2 cellular contexts compared by ENCODE assay signal in genomic region chr2:232385660-232386489, GRCh38.
A peak's percentile ranks its signal among the peaks of the same experiment; 100 is the strongest.
TF ChIP-seq lines count a peak whose summit lies in the region.

No MANE protein-coding gene starts in this region.

TF ChIP-seq in HepG2, 621 proteins besides CTCF, POLR2A, EP300 and RAD21:
- TF ChIP-seq ZNF446 (CRISPR knock-in tag; IDR thresholded peaks at IDR 0.05), result no peak
- TF ChIP-seq EZH2 (conservative IDR thresholded peaks at IDR 0.05; ENCODE audit: low read depth, low read length), result peak; percentile 62; the same call in 1 of the 2 replicates
TF ChIP-seq in HepG2: peak in this region for 1.

TF ChIP-seq in WTC11, 78 proteins besides CTCF, POLR2A, EP300 and RAD21:
- no peak for TF ChIP-seq MAX (CRISPR knock-in tag; IDR thresholded peaks at IDR 0.05)
- TF ChIP-seq CBFB (CRISPR knock-in tag; IDR thresholded peaks at IDR 0.05; ENCODE audit: low read depth), result no peak
- TF ChIP-seq HMGXB4 (CRISPR knock-in tag; IDR thresholded peaks at IDR 0.05), result no peak
- no peak for TF ChIP-seq TP53 (CRISPR knock-in tag; IDR thresholded peaks at IDR 0.05)
- no peak for TF ChIP-seq JAZF1 (CRISPR knock-in tag; IDR thresholded peaks at IDR 0.05)
- no peak for TF ChIP-seq PREB (CRISPR knock-in tag; IDR thresholded peaks at IDR 0.05; ENCODE audit: borderline replicate concordance)
- TF ChIP-seq AFF4 (CRISPR knock-in tag; IDR thresholded peaks at IDR 0.05; ENCODE audit: borderline replicate concordance), result no peak
- no peak for TF ChIP-seq NR3C1 (CRISPR knock-in tag; conservative IDR thresholded peaks at IDR 0.05; ENCODE audit: low read depth)
- TF ChIP-seq FOXK1 (CRISPR knock-in tag; IDR thresholded peaks at IDR 0.05), result no peak
- TF ChIP-seq SP1 (CRISPR knock-in tag; conservative IDR thresholded peaks at IDR 0.05), result no peak
- no peak for TF ChIP-seq NFATC4 (CRISPR knock-in tag; IDR thresholded peaks at IDR 0.05)
- no peak for TF ChIP-seq PRDM15 (CRISPR knock-in tag; IDR thresholded peaks at IDR 0.05)
- no peak for TF ChIP-seq ZNF281 (CRISPR knock-in tag; IDR thresholded peaks at IDR 0.05)
- no peak for TF ChIP-seq CREM (CRISPR knock-in tag; IDR thresholded peaks at IDR 0.05)
- TF ChIP-seq IRF1 (CRISPR knock-in tag; IDR thresholded peaks at IDR 0.05), result no peak
- TF ChIP-seq NR1H2 (CRISPR knock-in tag; IDR thresholded peaks at IDR 0.05), result no peak
- TF ChIP-seq NR2C2 (CRISPR knock-in tag; IDR thresholded peaks at IDR 0.05), result no peak
- no peak for TF ChIP-seq ZNF232 (CRISPR knock-in tag; IDR thresholded peaks at IDR 0.05)
- TF ChIP-seq GRHL2 (CRISPR knock-in tag; IDR thresholded peaks at IDR 0.05; ENCODE audit: insufficient replicate concordance, severe bottlenecking), result no peak
- TF ChIP-seq ATF1 (CRISPR knock-in tag; IDR thresholded peaks at IDR 0.05), result no peak
